ENCODE assay signal across 24 cellular contexts in genomic region chr19:3636506-3636905, GRCh38.
"Had no signal": no experiment of that assay in that cellular context is flagged by ENCODE, and none has a peak within 500 bp of the region (broad histone marks: within the 10 kb centered on the region; RNA-seq: fewer than 3 reads in every experiment).

No MANE protein-coding gene starts in this region.

- H3K36me3 ChIP-seq: colonic mucosa had no signal

- H3K27ac Mint-ChIP-seq: dendritic cell treated with granulocyte-macrophage colony-stimulating factor and Interleukin-4, amounts not matched to agents 40 ng/mL and 50 ng/mL, for 4 days; effector memory CD8-positive, alpha-beta T cell; endodermal cell had no signal

- H3K9me3 ChIP-seq: colonic mucosa, esophagus muscularis mucosa, esophagus squamous epithelium, gastrocnemius medialis, gastroesophageal sphincter, heart left ventricle had no signal

- H3K4me3 Mint-ChIP-seq: dendritic cell treated with granulocyte-macrophage colony-stimulating factor and Interleukin-4, amounts not matched to agents 40 ng/mL and 50 ng/mL, for 4 days; effector memory CD8-positive, alpha-beta T cell; endodermal cell had no signal

- H3K9me3 Mint-ChIP-seq: dendritic cell treated with granulocyte-macrophage colony-stimulating factor and Interleukin-4, amounts not matched to agents 40 ng/mL and 50 ng/mL, for 4 days; effector memory CD8-positive, alpha-beta T cell; endodermal cell had no signal

- H3K27ac ChIP-seq: colonic mucosa, coronary artery, epithelial cell of prostate, esophagus muscularis mucosa, esophagus squamous epithelium, foreskin keratinocyte, gastrocnemius medialis, gastroesophageal sphincter, heart left ventricle had no signal

- H3K4me1 Mint-ChIP-seq: endodermal cell had no signal

- ATAC-seq: effector memory CD8-positive, alpha-beta T cell; esophagus mucosa; foreskin keratinocyte; gastrocnemius medialis; gastroesophageal sphincter; heart left ventricle had no signal

- H3K4me3 ChIP-seq: colonic mucosa, coronary artery, dorsolateral prefrontal cortex, esophagus muscularis mucosa, esophagus squamous epithelium, gastrocnemius medialis, gastroesophageal sphincter, heart left ventricle had no signal

- H3K27me3 Mint-ChIP-seq: dendritic cell treated with granulocyte-macrophage colony-stimulating factor and Interleukin-4, amounts not matched to agents 40 ng/mL and 50 ng/mL, for 4 days; effector memory CD8-positive, alpha-beta T cell had no signal

- DNase-seq: colonic mucosa; cortex of kidney; dermis blood vessel endothelial cell; dorsolateral prefrontal cortex; effector CD4-positive, alpha-beta T cell; effector CD8-positive, alpha-beta T cell; effector memory CD4-positive, alpha-beta T cell; effector memory CD8-positive, alpha-beta T cell; endodermal cell; erythroblast; esophagus squamous epithelium; foreskin fibroblast; foreskin keratinocyte; foreskin melanocyte; gastrocnemius medialis; glutamatergic neuron; head of caudate nucleus; heart left ventricle had no signal

- H3K27me3 ChIP-seq: colonic mucosa, dorsolateral prefrontal cortex, esophagus muscularis mucosa, esophagus squamous epithelium, foreskin keratinocyte, gastrocnemius medialis, gastroesophageal sphincter, heart left ventricle had no signal

- H3K4me1 ChIP-seq: colonic mucosa, esophagus squamous epithelium, foreskin keratinocyte, gastrocnemius medialis, heart left ventricle had no signal
